1 cellular context compared by ENCODE assay signal in the genomic region with DNA sequence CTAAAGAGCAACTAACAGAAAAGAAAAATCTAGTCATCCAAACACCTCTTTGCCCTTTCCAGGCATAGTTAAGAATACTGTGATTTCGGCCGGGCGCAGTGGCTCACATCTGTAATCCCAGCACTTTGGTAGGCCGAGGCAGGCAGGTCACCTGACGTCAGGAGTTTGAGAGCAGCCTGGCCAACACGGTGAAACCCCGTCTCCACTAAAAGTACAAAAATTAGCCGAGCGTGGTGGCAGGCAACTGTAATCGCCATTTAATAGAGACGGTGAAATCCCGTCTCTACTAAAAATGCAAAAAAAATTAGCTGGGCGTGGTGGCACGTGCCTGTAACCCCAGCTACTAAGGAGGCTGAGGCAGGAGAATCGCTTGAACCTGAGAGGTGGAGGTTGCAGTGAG.
A peak's percentile ranks its signal among the peaks of the same experiment; 100 is the strongest.
TF ChIP-seq lines count a peak whose summit lies in the region.

No MANE protein-coding gene starts in this region.

TF ChIP-seq in GM12878, 131 proteins besides CTCF, POLR2A, EP300 and RAD21:
- TF ChIP-seq HDGF (IDR thresholded peaks at IDR 0.05) (peak; percentile 69; the same call in 1 of the 2 replicates), RAD51 (IDR thresholded peaks at IDR 0.05) (peak; percentile 87), MEF2B (IDR thresholded peaks at IDR 0.05; ENCODE audit: partially characterized antibody, poor library complexity, severe bottlenecking) (peak; percentile 26), ATF7 (IDR thresholded peaks at IDR 0.05; ENCODE audit: low read depth) (peak; percentile 73), MTA2 (IDR thresholded peaks at IDR 0.05; ENCODE audit: low read depth) (peak; percentile 69; the same call in 1 of the 2 replicates), DPF2 (IDR thresholded peaks at IDR 0.05) (0 out of 2 replicates have a peak, but pooled peaks have one; percentile 12), PAX5 (IDR thresholded peaks at IDR 0.05; ENCODE audit: borderline replicate concordance, low read depth, low read length) (peak; percentile 81; the same call in 1 of the 2 replicates), NBN (IDR thresholded peaks at IDR 0.05) (peak; percentile 81), BHLHE40 (IDR thresholded peaks at IDR 0.05; ENCODE audit: borderline replicate concordance in 1 of 2, low read depth in 2 of 2, low read length in 1 of 2) (peak; percentile 79 to 98)
- TF ChIP-seq, protein P1, sequence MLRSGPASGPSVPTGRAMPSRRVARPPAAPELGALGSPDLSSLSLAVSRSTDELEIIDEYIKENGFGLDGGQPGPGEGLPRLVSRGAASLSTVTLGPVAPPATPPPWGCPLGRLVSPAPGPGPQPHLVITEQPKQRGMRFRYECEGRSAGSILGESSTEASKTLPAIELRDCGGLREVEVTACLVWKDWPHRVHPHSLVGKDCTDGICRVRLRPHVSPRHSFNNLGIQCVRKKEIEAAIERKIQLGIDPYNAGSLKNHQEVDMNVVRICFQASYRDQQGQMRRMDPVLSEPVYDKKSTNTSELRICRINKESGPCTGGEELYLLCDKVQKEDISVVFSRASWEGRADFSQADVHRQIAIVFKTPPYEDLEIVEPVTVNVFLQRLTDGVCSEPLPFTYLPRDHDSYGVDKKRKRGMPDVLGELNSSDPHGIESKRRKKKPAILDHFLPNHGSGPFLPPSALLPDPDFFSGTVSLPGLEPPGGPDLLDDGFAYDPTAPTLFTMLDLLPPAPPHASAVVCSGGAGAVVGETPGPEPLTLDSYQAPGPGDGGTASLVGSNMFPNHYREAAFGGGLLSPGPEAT (IDR thresholded peaks at IDR 0.05; ENCODE audit: low read depth), result peak; percentile 53; the same call in 1 of the 2 replicates
- TF ChIP-seq, protein P2, sequence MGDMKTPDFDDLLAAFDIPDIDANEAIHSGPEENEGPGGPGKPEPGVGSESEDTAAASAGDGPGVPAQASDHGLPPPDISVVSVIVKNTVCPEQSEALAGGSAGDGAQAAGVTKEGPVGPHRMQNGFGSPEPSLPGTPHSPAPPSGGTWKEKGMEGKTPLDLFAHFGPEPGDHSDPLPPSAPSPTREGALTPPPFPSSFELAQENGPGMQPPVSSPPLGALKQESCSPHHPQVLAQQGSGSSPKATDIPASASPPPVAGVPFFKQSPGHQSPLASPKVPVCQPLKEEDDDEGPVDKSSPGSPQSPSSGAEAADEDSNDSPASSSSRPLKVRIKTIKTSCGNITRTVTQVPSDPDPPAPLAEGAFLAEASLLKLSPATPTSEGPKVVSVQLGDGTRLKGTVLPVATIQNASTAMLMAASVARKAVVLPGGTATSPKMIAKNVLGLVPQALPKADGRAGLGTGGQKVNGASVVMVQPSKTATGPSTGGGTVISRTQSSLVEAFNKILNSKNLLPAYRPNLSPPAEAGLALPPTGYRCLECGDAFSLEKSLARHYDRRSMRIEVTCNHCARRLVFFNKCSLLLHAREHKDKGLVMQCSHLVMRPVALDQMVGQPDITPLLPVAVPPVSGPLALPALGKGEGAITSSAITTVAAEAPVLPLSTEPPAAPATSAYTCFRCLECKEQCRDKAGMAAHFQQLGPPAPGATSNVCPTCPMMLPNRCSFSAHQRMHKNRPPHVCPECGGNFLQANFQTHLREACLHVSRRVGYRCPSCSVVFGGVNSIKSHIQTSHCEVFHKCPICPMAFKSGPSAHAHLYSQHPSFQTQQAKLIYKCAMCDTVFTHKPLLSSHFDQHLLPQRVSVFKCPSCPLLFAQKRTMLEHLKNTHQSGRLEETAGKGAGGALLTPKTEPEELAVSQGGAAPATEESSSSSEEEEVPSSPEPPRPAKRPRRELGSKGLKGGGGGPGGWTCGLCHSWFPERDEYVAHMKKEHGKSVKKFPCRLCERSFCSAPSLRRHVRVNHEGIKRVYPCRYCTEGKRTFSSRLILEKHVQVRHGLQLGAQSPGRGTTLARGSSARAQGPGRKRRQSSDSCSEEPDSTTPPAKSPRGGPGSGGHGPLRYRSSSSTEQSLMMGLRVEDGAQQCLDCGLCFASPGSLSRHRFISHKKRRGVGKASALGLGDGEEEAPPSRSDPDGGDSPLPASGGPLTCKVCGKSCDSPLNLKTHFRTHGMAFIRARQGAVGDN (IDR thresholded peaks at IDR 0.05), result peak; percentile 79
- TF ChIP-seq, protein P3, sequence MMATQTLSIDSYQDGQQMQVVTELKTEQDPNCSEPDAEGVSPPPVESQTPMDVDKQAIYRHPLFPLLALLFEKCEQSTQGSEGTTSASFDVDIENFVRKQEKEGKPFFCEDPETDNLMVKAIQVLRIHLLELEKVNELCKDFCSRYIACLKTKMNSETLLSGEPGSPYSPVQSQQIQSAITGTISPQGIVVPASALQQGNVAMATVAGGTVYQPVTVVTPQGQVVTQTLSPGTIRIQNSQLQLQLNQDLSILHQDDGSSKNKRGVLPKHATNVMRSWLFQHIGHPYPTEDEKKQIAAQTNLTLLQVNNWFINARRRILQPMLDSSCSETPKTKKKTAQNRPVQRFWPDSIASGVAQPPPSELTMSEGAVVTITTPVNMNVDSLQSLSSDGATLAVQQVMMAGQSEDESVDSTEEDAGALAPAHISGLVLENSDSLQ (IDR thresholded peaks at IDR 0.05), result 0 out of 2 replicates have a peak, but pooled peaks have one; percentile 9
